Comparison of ENCODE assay signal across 10 cellular contexts in the genomic region with DNA sequence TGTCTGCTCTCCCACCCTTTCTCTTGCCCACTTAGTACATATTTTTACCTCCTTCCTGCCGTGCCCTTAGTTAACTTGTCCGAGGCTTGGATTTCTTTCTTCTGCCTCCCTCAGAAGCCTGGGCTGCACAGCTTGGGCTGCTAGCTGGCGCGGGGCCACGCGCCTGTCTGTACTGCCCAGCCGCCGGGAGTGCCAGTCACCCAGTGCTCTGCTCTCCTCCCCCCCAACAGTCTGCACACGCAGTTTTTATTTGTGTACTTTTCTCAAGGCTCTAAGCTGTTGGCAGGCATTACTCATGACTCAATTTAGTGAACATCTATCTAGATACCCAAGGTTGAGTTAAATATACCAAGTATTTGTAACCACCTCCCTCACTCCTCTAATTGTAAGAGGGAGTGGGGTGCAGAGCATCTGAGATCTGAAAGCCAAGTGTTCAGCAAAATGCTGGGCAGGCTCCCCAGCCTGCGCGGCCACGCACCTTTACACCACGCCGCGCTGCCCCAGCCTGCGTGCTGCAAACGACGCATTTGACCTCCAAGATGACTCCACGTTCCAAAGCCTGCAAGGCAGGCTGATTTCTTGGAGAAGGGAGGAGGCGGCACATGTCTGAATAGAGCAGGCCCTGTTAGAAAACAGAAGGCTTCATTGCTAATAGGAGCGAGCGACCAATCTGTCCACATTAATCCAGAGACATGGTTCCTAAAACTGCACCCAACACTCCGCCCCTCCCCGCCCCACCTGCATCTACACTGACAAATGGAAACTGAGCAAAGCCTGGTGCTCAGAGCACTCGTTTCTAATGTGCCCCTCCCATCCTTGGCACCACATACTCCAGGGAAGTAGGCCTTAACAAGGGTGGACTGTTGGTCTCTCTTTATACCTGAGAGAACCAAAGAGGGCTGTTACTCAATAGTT. TPM values are rescaled to one million over a fixed set of nuclear protein-coding genes. Genes with fewer than 3 reads are reported as not detected.
DNase-seq lines count a peak whose midpoint lies in the region; ATAC-seq and TF ChIP-seq lines count a peak whose summit lies in the region.
"Had no signal": no experiment of that assay in that cellular context is flagged by ENCODE, and none has a peak within 500 bp of the region (broad histone marks: within the 10 kb centered on the region; RNA-seq: fewer than 3 reads in every experiment).

No MANE protein-coding gene starts in this region.

- H3K4me1 Mint-ChIP-seq in activated CD8-positive, alpha-beta T cell treated with anti-CD3 and anti-CD28 coated beads for 36 hours (ENCODE audit: low read depth): peaks cover 4% of the 10 kb centered on the region
- H3K4me1 Mint-ChIP-seq in CD14-positive monocyte: peaks cover 14% of the 10 kb centered on the region

- TF ChIP-seq CTCF in fibroblast of lung (conservative IDR thresholded peaks at IDR 0.05 in 1 of 2, IDR thresholded peaks at IDR 0.05 in 1 of 2; ENCODE audit: low read depth in 1 of 2, low read length in 2 of 2) (no peak), osteoblast (IDR thresholded peaks at IDR 0.05; ENCODE audit: extremely low read depth, low read depth, low read length) (no peak), CD14-positive monocyte (IDR thresholded peaks at IDR 0.05) (no peak)
- no peak for TF ChIP-seq CTCF in activated CD8-positive, alpha-beta T cell treated with anti-CD3 and anti-CD28 coated beads for 36 hours (IDR thresholded peaks at IDR 0.05)

- intact Hi-C loops in activated CD8-positive, alpha-beta T cell treated with anti-CD3 and anti-CD28 coated beads for 36 hours (cut with micrococcal nuclease): loop anchor here (5.0 kb wide), 1 partner anchor 304 kb away; no protein-coding TSS in a partner anchor
- intact Hi-C loops in CD14-positive monocyte (cut with micrococcal nuclease): loop anchor here in 1 of 2 donors (5.0 kb wide), 1 partner anchor 284 kb away; no protein-coding TSS in a partner anchor

- H3K27ac ChIP-seq in fibroblast of lung (ENCODE audit: insufficient read depth, low read length): no peak overlapping the region
- H3K27ac ChIP-seq in osteoblast (ENCODE audit: low read depth, low read length): no peak overlapping the region

- no peaks in the 10 kb centered on the region for H3K9me3 Mint-ChIP-seq in activated CD8-positive, alpha-beta T cell treated with anti-CD3 and anti-CD28 coated beads for 36 hours
- H3K9me3 Mint-ChIP-seq in CD14-positive monocyte: no peaks in the 10 kb centered on the region
- H3K9me3 Mint-ChIP-seq: T-helper 1 cell treated with Interleukin-12 subunit alpha and Interleukin-12 subunit beta and Interleukin-4 antibody, amounts not matched to agents 30 μg/mL and 1 μg/mL, for 36 hours had no signal

- no peaks in the 10 kb centered on the region for H3K36me3 ChIP-seq in fibroblast of lung (ENCODE audit: control insufficient read depth, insufficient read depth, low read length)
- H3K36me3 ChIP-seq in osteoblast (ENCODE audit: insufficient read depth, low read length): peaks cover 12% of the 10 kb centered on the region

- no peak overlapping the region for H3K9ac ChIP-seq in fibroblast of lung (ENCODE audit: insufficient read depth, low read length)

- H3K36me3 Mint-ChIP-seq in activated CD8-positive, alpha-beta T cell treated with anti-CD3 and anti-CD28 coated beads for 36 hours (ENCODE audit: low read depth): peaks cover 5% of the 10 kb centered on the region
- peaks cover 19 to 26% of the 10 kb centered on the region in 2 donors for H3K36me3 Mint-ChIP-seq in CD14-positive monocyte

- no peak for ATAC-seq in HG03442 (IDR thresholded peaks at IDR 0.05; ENCODE audit: unreplicated experiment)
- no peak for ATAC-seq in activated CD8-positive, alpha-beta T cell treated with anti-CD3 and anti-CD28 coated beads for 36 hours

- DNase-seq in DMS 273 treated with DMSO at 0.1 percent for 48 hours (lab: John Stamatoyannopoulos, UW) (peak; percentile 73), NCI-H69 (lab: John Stamatoyannopoulos, UW) (peak; percentile 90), fibroblast of lung (ENCODE audit: low read depth in 2 of 2) (peak; percentile 74 to 87), osteoblast (ENCODE audit: insufficient read length, low spot score, missing footprints) (peak; percentile 98), erythroblast (lab: John Stamatoyannopoulos, UW) (no peak), CD14-positive monocyte (ENCODE audit: low spot score) (no peak)
- DNase-seq in activated CD8-positive, alpha-beta T cell treated with anti-CD3 and anti-CD28 coated beads for 36 hours: no peak

- CTCF ChIA-PET in activated CD8-positive, alpha-beta T cell treated with anti-CD3 and anti-CD28 coated beads for 36 hours (lab: Charles Lee): interaction anchor here (2.6 kb wide), 1 partner anchor 284 kb away, joined by 6 read pairs; no protein-coding TSS in a partner anchor

- no peaks in the 10 kb centered on the region for H3K27me3 Mint-ChIP-seq in activated CD8-positive, alpha-beta T cell treated with anti-CD3 and anti-CD28 coated beads for 36 hours
- peaks cover 0 to 6% (median 1%) of the 10 kb centered on the region in 3 donors for H3K27me3 Mint-ChIP-seq in CD14-positive monocyte (ENCODE audit: low read depth in 3 of 3)

- no peaks in the 10 kb centered on the region for H3K79me2 ChIP-seq in fibroblast of lung (ENCODE audit: control insufficient read depth, insufficient read depth, low read length)
- no peaks in the 10 kb centered on the region for H3K79me2 ChIP-seq in osteoblast (ENCODE audit: insufficient read depth, low read length)

- peaks cover 7% of the 10 kb centered on the region for H3K4me1 ChIP-seq in fibroblast of lung (ENCODE audit: control insufficient read depth, extremely low read depth, insufficient read depth, low read length)
- H3K4me1 ChIP-seq in osteoblast (ENCODE audit: insufficient read depth, low read length): peaks cover 33% of the 10 kb centered on the region

- no peaks in the 10 kb centered on the region for H3K9me3 ChIP-seq in fibroblast of lung (ENCODE audit: control insufficient read depth, insufficient read depth, low read depth, low read length)
- no peaks in the 10 kb centered on the region for H3K9me3 ChIP-seq in osteoblast (ENCODE audit: low read depth, low read length)

- H2AFZ ChIP-seq in fibroblast of lung (ENCODE audit: low read length): no peak overlapping the region
- H2AFZ ChIP-seq in osteoblast (ENCODE audit: low read length): no peak overlapping the region

- H3K4me2 ChIP-seq in fibroblast of lung (ENCODE audit: extremely low read depth, insufficient read depth, low read length): no peak overlapping the region
- H3K4me2 ChIP-seq in osteoblast (ENCODE audit: insufficient read depth, low read length): peak overlapping the region; percentile 72

- H3K4me3 ChIP-seq in fibroblast of lung (replicated peaks in 1 of 4; ENCODE audit: control extremely low read depth in 1 of 4, insufficient read depth in 1 of 4, low read depth in 3 of 4, low read length in 4 of 4) (no peak overlapping the region), osteoblast (ENCODE audit: insufficient read depth, low read length) (peak overlapping the region; percentile 41)

- POLR2A ChIA-PET in activated CD8-positive, alpha-beta T cell treated with anti-CD3 and anti-CD28 coated beads for 36 hours (lab: Charles Lee): no interaction called here

- no peak overlapping the region for H3K27ac Mint-ChIP-seq in activated CD8-positive, alpha-beta T cell treated with anti-CD3 and anti-CD28 coated beads for 36 hours
- peak overlapping the region in 1 of 7 donors; percentile 34 for H3K27ac Mint-ChIP-seq in CD14-positive monocyte
- H3K27ac Mint-ChIP-seq: T-helper 1 cell treated with Interleukin-12 subunit alpha and Interleukin-12 subunit beta and Interleukin-4 antibody, amounts not matched to agents 30 μg/mL and 1 μg/mL, for 36 hours had no signal

- H4K20me1 ChIP-seq in fibroblast of lung (ENCODE audit: control insufficient read depth, extremely low read depth, insufficient read depth, low read length) (no peaks in the 10 kb centered on the region), osteoblast (ENCODE audit: insufficient read depth, low read length) (peaks cover 2% of the 10 kb centered on the region)

- H3K27me3 ChIP-seq in fibroblast of lung (ENCODE audit: control insufficient read depth, insufficient read depth, low read length): no peaks in the 10 kb centered on the region
- peaks cover 8% of the 10 kb centered on the region for H3K27me3 ChIP-seq in osteoblast (ENCODE audit: insufficient read depth, low read length)

- no peak for TF ChIP-seq POLR2A in erythroblast (IDR thresholded peaks at IDR 0.05; ENCODE audit: low read length)

- no peak overlapping the region for H3K4me3 Mint-ChIP-seq in activated CD8-positive, alpha-beta T cell treated with anti-CD3 and anti-CD28 coated beads for 36 hours
- H3K4me3 Mint-ChIP-seq in CD14-positive monocyte: no peak overlapping the region
- H3K4me3 Mint-ChIP-seq: T-helper 1 cell treated with Interleukin-12 subunit alpha and Interleukin-12 subunit beta and Interleukin-4 antibody, amounts not matched to agents 30 μg/mL and 1 μg/mL, for 36 hours had no signal

RNA-seq across cellular contexts. Expression of gene CACNA2D4, which starts 18.2 kb away (rescaled TPM):
- total RNA-seq in fibroblast of lung (0.26 and 0.99 TPM in 2 replicates), osteoblast (0.72 and 0.88 TPM in 2 replicates)
- polyA plus RNA-seq in fibroblast of lung (0.47 and 0.68 TPM in 2 replicates), CD14-positive monocyte (10 to 100 TPM; 17.8 to 22.1 TPM)
- polyA plus RNA-seq in fibroblast of lung (2012): 0.61 and 0.82 TPM in 2 replicates
- polyA minus RNA-seq in fibroblast of lung (ENCODE audit: low replicate concordance): not detected in 2 replicates
- 1 to 10 TPM; 4.2 to 4.3 TPM for total RNA-seq in activated CD8-positive, alpha-beta T cell treated with anti-CD3 and anti-CD28 coated beads for 36 hours
- polyA plus RNA-seq: neural cell had no signal

Comparison
In these comparisons a context has a peak if more than half of its experiments do, and no peak if none do; other contexts are left out.
1. DNase-seq: peak in DMS 273 treated with DMSO at 0.1 percent for 48 hours (single experiment), NCI-H69 (single experiment), fibroblast of lung (2 of 2) and osteoblast (single experiment); none in erythroblast (0 of 2), activated CD8-positive, alpha-beta T cell treated with anti-CD3 and anti-CD28 coated beads for 36 hours (single experiment) and CD14-positive monocyte (single experiment).